8 cellular contexts compared by ENCODE assay signal in genomic region chr15:43511012-43511885, GRCh38. TPM values are rescaled to one million over a fixed set of nuclear protein-coding genes. Genes with fewer than 3 reads are reported as not detected.
DNase-seq lines count a peak whose midpoint lies in the region; ATAC-seq, FAIRE-seq and TF ChIP-seq lines count a peak whose summit lies in the region.

No MANE protein-coding gene starts in this region.

- peak overlapping the region; percentile 76 for H3K4me3 Mint-ChIP-seq in mesothelial cell of epicardium

- peak overlapping the region; percentile 99 for H3K4me2 ChIP-seq in HCT116 (ENCODE audit: low read length)

- H3K4me3 ChIP-seq in HCT116 (replicated peaks in 1 of 2; ENCODE audit: low read depth in 1 of 2, low read length in 2 of 2) (peak overlapping the region; percentile 69 to 79), cardiac fibroblast (replicated peaks in 1 of 2; ENCODE audit: low read depth in 2 of 2, low read length in 2 of 2) (peak overlapping the region; percentile 46 to 63), upper lobe of left lung (peak overlapping the region; percentile 47 to 76 (median 63))

- H3K27me3 ChIP-seq in HCT116 (ENCODE audit: insufficient read depth, low read length) (no peaks in the 10 kb centered on the region), upper lobe of left lung (no peaks in the 10 kb centered on the region)

- POLR2A ChIA-PET in HCT116 (lab: Charles Lee) = interaction anchor here (0.9 to 1.7 kb wide), 2 partner anchors 18 to 141 kb away, joined by 4 to 8 read pairs; partner anchors contain the start of genes TP53BP1, TUBGCP4 and ZSCAN29

- peaks cover 21 to 28% of the 10 kb centered on the region in 2 experiments for H3K4me1 ChIP-seq in HCT116 (ENCODE audit: control insufficient read depth in 1 of 2, insufficient read depth in 2 of 2, low read length in 2 of 2)
- peaks cover 6 to 22% (median 13%) of the 10 kb centered on the region in 4 donors for H3K4me1 ChIP-seq in upper lobe of left lung

- TF ChIP-seq CTCF in D721Med (IDR thresholded peaks at IDR 0.05; ENCODE audit: insufficient read depth, missing control alignments) (peak; percentile 30), HCT116 (IDR thresholded peaks at IDR 0.05 in 2 of 3, conservative IDR thresholded peaks at IDR 0.05 in 1 of 3; ENCODE audit: borderline replicate concordance in 1 of 3, insufficient read depth in 1 of 3, low read depth in 2 of 3, low read length in 2 of 3) (peak; percentile 17 to 67 (median 55); a peak in 5 of 6 replicates), cardiac fibroblast (IDR thresholded peaks at IDR 0.05; ENCODE audit: low read depth, low read length) (peak; percentile 14), mesothelial cell of epicardium (IDR thresholded peaks at IDR 0.05; ENCODE audit: unreplicated experiment) (no peak), upper lobe of left lung (IDR thresholded peaks at IDR 0.05) (peak in 1 of 6 experiments; percentile 0)

- peak overlapping the region; percentile 29; the same call in 1 of the 2 replicates for H3K27ac ChIP-seq in HCT116 (ENCODE audit: low read depth, low read length)
- H3K27ac ChIP-seq in upper lobe of left lung = peak overlapping the region in 3 of 4 donors; percentile 75 to 80 (median 75)

- CTCF ChIA-PET in HCT116 (lab: Charles Lee) = interaction anchor here (0.8 to 2.0 kb wide), 8 partner anchors 9 to 266 kb away, joined by 3 to 6 read pairs (median 4); partner anchors contain the start of genes ELL3 and TP53BP1

- no peak for FAIRE-seq in D721Med (lab: Jason Lieb, UNC)

- no peak for TF ChIP-seq EP300 in upper lobe of left lung (IDR thresholded peaks at IDR 0.05)

- no peaks in the 10 kb centered on the region for H4K20me1 ChIP-seq in HCT116 (ENCODE audit: insufficient read depth)

- peaks cover 18% of the 10 kb centered on the region for H3K27me3 Mint-ChIP-seq in mesothelial cell of epicardium (ENCODE audit: low read depth)

- intact Hi-C loops in HCT116 (cut with micrococcal nuclease) = no loop called here

- H3K9me2 ChIP-seq in HCT116 (ENCODE audit: insufficient read depth) = no peaks in the 10 kb centered on the region

- 8 to 12% methylated on average over 37 to 39 of the region's 39 CpGs for WGBS in upper lobe of left lung, 2 donors

- no peak for TF ChIP-seq POLR2A in HCT116 (IDR thresholded peaks at IDR 0.05; ENCODE audit: borderline replicate concordance, extremely low read depth, insufficient read depth, insufficient read length)
- peak in 1 of 4 donors; percentile 30 for TF ChIP-seq POLR2A in upper lobe of left lung (IDR thresholded peaks at IDR 0.05)

- H3K9ac ChIP-seq in HCT116 (ENCODE audit: low read length) = peak overlapping the region; percentile 47

- no peak for DNase-seq in D721Med (ENCODE audit: insufficient read length, low spot score)
- DNase-seq in HCT116 (ENCODE audit: low read depth, low spot score) = peak; percentile 37
- peak; percentile 59 for DNase-seq in RKO (ENCODE audit: low spot score)
- DNase-seq in cardiac fibroblast (ENCODE audit: low read depth in 2 of 2) = no peak
- no peak for DNase-seq in mesothelial cell of epicardium (ENCODE audit: low spot score in 2 of 2, unreplicated experiment in 2 of 2)
- DNase-seq in upper lobe of left lung = no peak
- no peak for DNase-seq in effector CD4-positive, alpha-beta T cell

- peak overlapping the region; percentile 60 for H2AFZ ChIP-seq in HCT116 (ENCODE audit: low read depth, low read length, poor library complexity, severe bottlenecking)

- no peaks in the 10 kb centered on the region for H3K79me2 ChIP-seq in HCT116 (ENCODE audit: insufficient read depth, low read length)

- H3K36me3 ChIP-seq in HCT116 (ENCODE audit: control insufficient read depth in 1 of 2, insufficient read depth in 2 of 2, low read length in 2 of 2) (no peaks in the 10 kb centered on the region), upper lobe of left lung (no peaks in the 10 kb centered on the region)

- no peaks in the 10 kb centered on the region for H3K9me3 ChIP-seq in HCT116 (ENCODE audit: control insufficient read depth in 1 of 2, insufficient read depth in 1 of 2, low read depth in 1 of 2, low read length in 2 of 2)
- no peaks in the 10 kb centered on the region for H3K9me3 ChIP-seq in upper lobe of left lung

- peaks cover 41% of the 10 kb centered on the region for H3K4me1 Mint-ChIP-seq in mesothelial cell of epicardium

- ATAC-seq in HCT116 (peak; percentile 71), upper lobe of left lung (ENCODE audit: low FRiP score in 2 of 2) (no peak), HG02973 (IDR thresholded peaks at IDR 0.05; ENCODE audit: unreplicated experiment) (no peak)

- BruUV-seq in HCT116 (replicated peaks; lab: Mats Ljungman, UMichigan) = no TSS peak

- no peaks in the 10 kb centered on the region for H3K36me3 Mint-ChIP-seq in mesothelial cell of epicardium

- H3K9me3 Mint-ChIP-seq in mesothelial cell of epicardium = no peaks in the 10 kb centered on the region

- TF ChIP-seq RAD21 in HCT116 (IDR thresholded peaks at IDR 0.05; ENCODE audit: low read depth) = peak; percentile 48

- RAD21 ChIA-PET in HCT116 (lab: Charles Lee; ENCODE audit: low non-redundant PET in 1 of 2, low total read pairs in 2 of 2, uncharacterized antibody in 2 of 2, unreplicated experiment in 2 of 2) = interaction anchor here in 1 of 2 experiments (0.5 to 0.6 kb wide), 2 partner anchors 308 to 1669 kb away, joined by 3 read pairs; no protein-coding TSS in a partner anchor

- H3K27ac Mint-ChIP-seq in mesothelial cell of epicardium = peak overlapping the region; percentile 51

TF ChIP-seq in HCT116, 20 proteins besides CTCF, POLR2A, EP300 and RAD21:
- TF ChIP-seq CEBPB (IDR thresholded peaks at IDR 0.05; ENCODE audit: low read depth) = no peak
TF ChIP-seq in HCT116: peak in this region for 0.

RNA-seq across cellular contexts. Expression of gene MAP1A, which starts 6.2 kb away (rescaled TPM):
- total RNA-seq in HCT116 (2021; ENCODE audit: unreplicated experiment) = 1.9 TPM
- polyA plus RNA-seq in HCT116 (2012) = 0.49 and 0.66 TPM in 2 replicates
- 13.7 to 13.9 TPM (median 13.7 TPM) in 3 replicates for total RNA-seq in mesothelial cell of epicardium
- 1 to 10 TPM; 2.9 to 9.8 (median 6.1) TPM for total RNA-seq in upper lobe of left lung

RNA-seq across cellular contexts. Expression of gene TP53BP1, which starts 18.3 kb away (rescaled TPM):
- total RNA-seq in HCT116 (2021; ENCODE audit: unreplicated experiment) (54.1 TPM), mesothelial cell of epicardium (103 to 112 TPM (median 108 TPM) in 3 replicates), upper lobe of left lung (100 to 1,000 TPM in 1 of 6 donors, 10 to 100 TPM in 5; 19.3 to 122 (median 28.7) TPM)
- polyA plus RNA-seq in HCT116 (2012) = 28.5 and 29.5 TPM in 2 replicates

Comparison
In these comparisons a context has a peak if more than half of its experiments do, and no peak if none do; other contexts are left out.
1. DNase-seq: peak in HCT116 (single experiment) and RKO (single experiment); none in D721Med (single experiment), cardiac fibroblast (0 of 2), mesothelial cell of epicardium (0 of 2), upper lobe of left lung (0 of 2) and effector CD4-positive, alpha-beta T cell (single experiment).
2. Peak in every context shown above with its lines, with median percentiles within 50 percentile points of each other: H3K4me3 ChIP-seq.